Comparison of ENCODE assay signal across 14 cellular contexts in the genomic region with DNA sequence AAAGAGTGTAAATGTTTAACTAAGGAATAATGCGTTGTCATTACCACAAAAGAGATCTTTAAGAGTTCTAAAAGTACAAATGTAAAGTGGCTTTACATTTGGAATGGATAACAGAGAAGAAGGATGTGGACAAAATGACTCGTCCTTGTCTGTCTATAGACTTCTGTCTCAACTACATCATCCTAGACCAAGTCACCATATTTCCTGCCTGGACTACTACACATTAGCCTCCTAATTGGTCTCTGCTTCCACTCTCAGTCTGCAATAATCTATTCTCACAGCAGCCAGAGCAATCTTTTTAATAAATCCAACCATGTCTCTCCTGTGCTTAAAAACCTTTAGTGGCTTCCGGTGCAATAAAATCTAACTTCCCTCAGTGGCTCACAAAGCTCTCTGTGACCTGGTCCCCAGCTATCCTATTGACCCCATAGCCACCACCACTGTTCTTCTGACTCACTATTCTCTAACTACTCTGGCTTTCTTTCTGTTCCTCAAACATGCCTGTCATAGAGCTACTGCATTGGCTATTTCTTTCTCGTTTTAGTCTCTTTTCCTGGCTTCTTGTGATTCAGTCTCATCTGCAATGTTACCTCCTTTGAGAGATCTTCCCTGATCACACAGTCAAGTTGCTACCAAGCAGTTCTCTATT.
DNase-seq lines count a peak whose midpoint lies in the region; ATAC-seq and TF ChIP-seq lines count a peak whose summit lies in the region.
"Had no signal": no experiment of that assay in that cellular context is flagged by ENCODE, and none has a peak within 500 bp of the region (broad histone marks: within the 10 kb centered on the region; RNA-seq: fewer than 3 reads in every experiment).

No MANE protein-coding gene starts in this region.

- peaks cover 3% of the 10 kb centered on the region for H3K9me3 Mint-ChIP-seq in activated CD8-positive, alpha-beta memory T cell treated with anti-CD3 and anti-CD28 coated beads, Interleukin-2, amount 10 ng/mL, durations not matched to agents 7 days and 5 days (ENCODE audit: low read depth)
- H3K9me3 Mint-ChIP-seq: activated naive CD4-positive, alpha-beta T cell treated with anti-CD3 and anti-CD28 coated beads, Interleukin-2, amount 50 U/mL, for 24 hours had no signal

- intact Hi-C loops in aorta (cut with DNase I) (no loop called here), PC-9 (cut with micrococcal nuclease; ENCODE audit: unreplicated experiment) (no loop called here)

- H2AFZ ChIP-seq in PC-9 = no peak overlapping the region

- H3K27me3 Mint-ChIP-seq in activated CD8-positive, alpha-beta memory T cell treated with anti-CD3 and anti-CD28 coated beads, Interleukin-2, amount 10 ng/mL, durations not matched to agents 7 days and 5 days = no peaks in the 10 kb centered on the region
- H3K27me3 Mint-ChIP-seq: activated naive CD4-positive, alpha-beta T cell treated with anti-CD3 and anti-CD28 coated beads, Interleukin-2, amount 50 U/mL, for 24 hours had no signal

- H3K4me1 Mint-ChIP-seq in activated CD8-positive, alpha-beta memory T cell treated with anti-CD3 and anti-CD28 coated beads, Interleukin-2, amount 10 ng/mL, durations not matched to agents 7 days and 5 days = no peaks in the 10 kb centered on the region
- H3K4me1 Mint-ChIP-seq: activated naive CD4-positive, alpha-beta T cell treated with anti-CD3 and anti-CD28 coated beads, Interleukin-2, amount 50 U/mL, for 24 hours had no signal

- no peaks in the 10 kb centered on the region for H4K20me1 ChIP-seq in PC-9 (ENCODE audit: insufficient read depth)

- no peak overlapping the region for H3K4me3 Mint-ChIP-seq in activated CD8-positive, alpha-beta memory T cell treated with anti-CD3 and anti-CD28 coated beads, Interleukin-2, amount 10 ng/mL, durations not matched to agents 7 days and 5 days
- H3K4me3 Mint-ChIP-seq: activated naive CD4-positive, alpha-beta T cell treated with anti-CD3 and anti-CD28 coated beads, Interleukin-2, amount 50 U/mL, for 24 hours had no signal

- CTCF ChIA-PET in activated CD8-positive, alpha-beta memory T cell treated with anti-CD3 and anti-CD28 coated beads, Interleukin-2, amount 10 ng/mL, durations not matched to agents 7 days and 5 days (lab: Charles Lee) = no interaction called here
- CTCF ChIA-PET in PC-9 (lab: Charles Lee) = no interaction called here

- no peaks in the 10 kb centered on the region for H3K79me2 ChIP-seq in PC-9 (ENCODE audit: low read depth)

- DNase-seq in HT1080 (ENCODE audit: low read depth) (peak; percentile 41), aorta (no peak), PC-9 (no peak), HuH-7 (ENCODE audit: low spot score) (no peak)
- no peak for DNase-seq in activated CD8-positive, alpha-beta memory T cell treated with anti-CD3 and anti-CD28 coated beads, Interleukin-2, amount 10 ng/mL, durations not matched to agents 7 days and 5 days
- DNase-seq: activated CD4-positive, alpha-beta T cell treated with anti-CD3 and anti-CD28 coated beads for 48 hours; dorsolateral prefrontal cortex; mesenchymal stem cell; retina had no signal

- POLR2A ChIA-PET in PC-9 (lab: Charles Lee; ENCODE audit: unreplicated experiment) = no interaction called here

- H3K9me2 ChIP-seq in PC-9 (ENCODE audit: insufficient read depth) = no peaks in the 10 kb centered on the region; the same call in 1 of the 2 replicates

- no peak overlapping the region for H3K4me3 ChIP-seq in aorta (ENCODE audit: low read length in 2 of 2)
- H3K4me3 ChIP-seq in PC-9 = no peak overlapping the region
- H3K4me3 ChIP-seq: dorsolateral prefrontal cortex, SJSA1 had no signal

- no peaks in the 10 kb centered on the region for H3F3A ChIP-seq in PC-9 (ENCODE audit: insufficient read depth, low read depth)

- BruUV-seq in PC-9 (replicated peaks; lab: Mats Ljungman, UMichigan) = no TSS peak

- H3K36me3 Mint-ChIP-seq in activated CD8-positive, alpha-beta memory T cell treated with anti-CD3 and anti-CD28 coated beads, Interleukin-2, amount 10 ng/mL, durations not matched to agents 7 days and 5 days = no peaks in the 10 kb centered on the region
- H3K36me3 Mint-ChIP-seq: activated naive CD4-positive, alpha-beta T cell treated with anti-CD3 and anti-CD28 coated beads, Interleukin-2, amount 50 U/mL, for 24 hours had no signal

- ATAC-seq in GM18498 (IDR thresholded peaks at IDR 0.05; ENCODE audit: unreplicated experiment) (peak; percentile 85), GM19467 (IDR thresholded peaks at IDR 0.05; ENCODE audit: unreplicated experiment) (peak; percentile 59), HG02885 (IDR thresholded peaks at IDR 0.05; ENCODE audit: poor library complexity, unreplicated experiment) (peak; percentile 94), aorta (ENCODE audit: low FRiP score) (no peak)
- no peak for ATAC-seq in activated CD8-positive, alpha-beta memory T cell treated with anti-CD3 and anti-CD28 coated beads, Interleukin-2, amount 10 ng/mL, durations not matched to agents 7 days and 5 days

- H3K27me3 ChIP-seq in aorta (ENCODE audit: control insufficient read depth in 1 of 2, insufficient read depth in 2 of 2, low read length in 1 of 2) (no peaks in the 10 kb centered on the region), PC-9 (ENCODE audit: insufficient read depth, low read depth) (no peaks in the 10 kb centered on the region)
- H3K27me3 ChIP-seq: SJSA1 had no signal

- H3K27ac Mint-ChIP-seq in activated CD8-positive, alpha-beta memory T cell treated with anti-CD3 and anti-CD28 coated beads, Interleukin-2, amount 10 ng/mL, durations not matched to agents 7 days and 5 days = no peak overlapping the region
- H3K27ac Mint-ChIP-seq: activated naive CD4-positive, alpha-beta T cell treated with anti-CD3 and anti-CD28 coated beads, Interleukin-2, amount 50 U/mL, for 24 hours had no signal

- no peaks in the 10 kb centered on the region for H3K4me1 ChIP-seq in aorta (ENCODE audit: control insufficient read depth in 1 of 2, insufficient read depth in 2 of 2, low read length in 2 of 2)
- H3K4me1 ChIP-seq in PC-9 (replicated peaks; ENCODE audit: insufficient read depth) = no peaks in the 10 kb centered on the region
- H3K4me1 ChIP-seq: SJSA1 had no signal

- TF ChIP-seq CTCF in PC-9 (conservative IDR thresholded peaks at IDR 0.05) = no peak

- WGBS in aorta, 2 donors = 91 to 92% methylated on average over 4 of the region's 4 CpGs

- H3K9me3 ChIP-seq in aorta (ENCODE audit: control insufficient read depth, low read length) = no peaks in the 10 kb centered on the region
- no peaks in the 10 kb centered on the region; the same call in 1 of the 2 replicates for H3K9me3 ChIP-seq in PC-9 (ENCODE audit: insufficient read depth, low read depth)
- H3K9me3 ChIP-seq: SJSA1 had no signal

- H3K27ac ChIP-seq in aorta (ENCODE audit: low read depth in 1 of 2, low read length in 2 of 2) (no peak overlapping the region), PC-9 (no peak overlapping the region)
- H3K27ac ChIP-seq: dorsolateral prefrontal cortex, SJSA1 had no signal

- no peak overlapping the region for H3K4me2 ChIP-seq in PC-9

- no peaks in the 10 kb centered on the region for H3K36me3 ChIP-seq in aorta (ENCODE audit: control insufficient read depth in 1 of 2, insufficient read depth in 2 of 2, low read length in 1 of 2)
- H3K36me3 ChIP-seq in PC-9 (ENCODE audit: low read depth) = no peaks in the 10 kb centered on the region
- H3K36me3 ChIP-seq: SJSA1 had no signal

Comparison
In these comparisons a context has a peak if more than half of its experiments do, and no peak if none do; other contexts are left out.
1. ATAC-seq: peak in GM18498 (single experiment), GM19467 (single experiment) and HG02885 (single experiment); none in activated CD8-positive, alpha-beta memory T cell treated with anti-CD3 and anti-CD28 coated beads, Interleukin-2, amount 10 ng/mL, durations not matched to agents 7 days and 5 days (single experiment) and aorta (single experiment).